ENCODE assay signal across 28 cellular contexts in genomic region chr20:48802216-48802615, GRCh38. TPM values are rescaled to one million over a fixed set of nuclear protein-coding genes. Genes with fewer than 3 reads are reported as not detected.
A peak's percentile ranks its signal among the peaks of the same experiment; 100 is the strongest.
DNase-seq lines count a peak whose midpoint lies in the region; ATAC-seq and TF ChIP-seq lines count a peak whose summit lies in the region.
"Had no signal": no experiment of that assay in that cellular context is flagged by ENCODE, and none has a peak within 500 bp of the region (broad histone marks: within the 10 kb centered on the region; RNA-seq: fewer than 3 reads in every experiment).

No MANE protein-coding gene starts in this region.

- peak overlapping the region; percentile 2 to 15 for H3K27ac Mint-ChIP-seq in activated naive CD4-positive, alpha-beta T cell treated with anti-CD3 and anti-CD28 coated beads, Interleukin-2, amount 50 U/mL, for 72 hours
- H3K27ac Mint-ChIP-seq in activated CD4-positive, alpha-beta memory T cell treated with anti-CD3 and anti-CD28 coated beads for 36 hours = peak overlapping the region; percentile 3
- no peak overlapping the region for H3K27ac Mint-ChIP-seq in endothelial cell (ENCODE audit: unreplicated experiment)
- H3K27ac Mint-ChIP-seq in stimulated activated effector memory CD8-positive, alpha-beta T cell treated with anti-CD3 and anti-CD28 coated beads, Interleukin-12 subunit alpha, Interleukin-12 subunit beta, amount 100 ng/mL, for 72 hours = peak overlapping the region; percentile 79
- no peak overlapping the region for H3K27ac Mint-ChIP-seq in activated CD8-positive, alpha-beta memory T cell treated with anti-CD3 and anti-CD28 coated beads, Interleukin-2, amount 10 ng/mL, durations not matched to agents 7 days and 5 days
- H3K27ac Mint-ChIP-seq: activated T-helper 2 cell treated with anti-CD3 and anti-CD28 coated beads, Interferon-gamma antibody, Interleukin-2, Interleukin-4, amounts not matched to agents 10 μg/mL and 5 μg/mL and 100 μg/mL, durations not matched to agents 14 hours and 24 hours and 36 hours; T-helper 1 cell treated with Interleukin-12 subunit alpha and Interleukin-12 subunit beta and Interleukin-4 antibody, amounts not matched to agents 30 μg/mL and 1 μg/mL, for 36 hours had no signal

- no peak overlapping the region for H3K4me3 Mint-ChIP-seq in activated CD4-positive, alpha-beta memory T cell treated with anti-CD3 and anti-CD28 coated beads for 36 hours
- H3K4me3 Mint-ChIP-seq in endothelial cell (ENCODE audit: unreplicated experiment) = peak overlapping the region; percentile 7
- H3K4me3 Mint-ChIP-seq in stimulated activated effector memory CD8-positive, alpha-beta T cell treated with anti-CD3 and anti-CD28 coated beads, Interleukin-12 subunit alpha, Interleukin-12 subunit beta, amount 100 ng/mL, for 72 hours = peak overlapping the region; percentile 7
- no peak overlapping the region for H3K4me3 Mint-ChIP-seq in activated CD8-positive, alpha-beta memory T cell treated with anti-CD3 and anti-CD28 coated beads, Interleukin-2, amount 10 ng/mL, durations not matched to agents 7 days and 5 days
- H3K4me3 Mint-ChIP-seq: T-helper 1 cell treated with Interleukin-12 subunit alpha and Interleukin-12 subunit beta and Interleukin-4 antibody, amounts not matched to agents 30 μg/mL and 1 μg/mL, for 36 hours had no signal

- peaks cover 77% of the 10 kb centered on the region for H3K4me1 Mint-ChIP-seq in activated CD4-positive, alpha-beta memory T cell treated with anti-CD3 and anti-CD28 coated beads for 36 hours (ENCODE audit: low read depth)
- peaks cover 69% of the 10 kb centered on the region for H3K4me1 Mint-ChIP-seq in endothelial cell (ENCODE audit: unreplicated experiment)
- peaks cover 92% of the 10 kb centered on the region for H3K4me1 Mint-ChIP-seq in stimulated activated effector memory CD8-positive, alpha-beta T cell treated with anti-CD3 and anti-CD28 coated beads, Interleukin-12 subunit alpha, Interleukin-12 subunit beta, amount 100 ng/mL, for 72 hours
- H3K4me1 Mint-ChIP-seq in activated CD8-positive, alpha-beta memory T cell treated with anti-CD3 and anti-CD28 coated beads, Interleukin-2, amount 10 ng/mL, durations not matched to agents 7 days and 5 days = peaks cover 50% of the 10 kb centered on the region

- peaks cover 0 to 12% of the 10 kb centered on the region in 2 donors for H3K9me3 Mint-ChIP-seq in activated naive CD4-positive, alpha-beta T cell treated with anti-CD3 and anti-CD28 coated beads, Interleukin-2, amount 50 U/mL, for 72 hours
- H3K9me3 Mint-ChIP-seq in activated CD4-positive, alpha-beta memory T cell treated with anti-CD3 and anti-CD28 coated beads for 36 hours = peaks cover 7% of the 10 kb centered on the region
- H3K9me3 Mint-ChIP-seq in endothelial cell (ENCODE audit: unreplicated experiment) = no peaks in the 10 kb centered on the region
- peaks cover 2% of the 10 kb centered on the region for H3K9me3 Mint-ChIP-seq in stimulated activated effector memory CD8-positive, alpha-beta T cell treated with anti-CD3 and anti-CD28 coated beads, Interleukin-12 subunit alpha, Interleukin-12 subunit beta, amount 100 ng/mL, for 72 hours
- H3K9me3 Mint-ChIP-seq in activated CD8-positive, alpha-beta memory T cell treated with anti-CD3 and anti-CD28 coated beads, Interleukin-2, amount 10 ng/mL, durations not matched to agents 7 days and 5 days (ENCODE audit: low read depth) = peaks cover 4% of the 10 kb centered on the region

- CTCF ChIA-PET in activated CD4-positive, alpha-beta memory T cell treated with anti-CD3 and anti-CD28 coated beads for 36 hours (lab: Charles Lee) = no interaction called here
- CTCF ChIA-PET in activated CD8-positive, alpha-beta memory T cell treated with anti-CD3 and anti-CD28 coated beads, Interleukin-2, amount 10 ng/mL, durations not matched to agents 7 days and 5 days (lab: Charles Lee) = no interaction called here

- POLR2A ChIA-PET in activated CD4-positive, alpha-beta memory T cell treated with anti-CD3 and anti-CD28 coated beads for 36 hours (lab: Charles Lee) = interaction anchor here (1.6 kb wide), 1 partner anchor 11 kb away, joined by 3 read pairs; no protein-coding TSS in a partner anchor

- no peaks in the 10 kb centered on the region for H3K27me3 Mint-ChIP-seq in activated CD4-positive, alpha-beta memory T cell treated with anti-CD3 and anti-CD28 coated beads for 36 hours
- H3K27me3 Mint-ChIP-seq in endothelial cell (ENCODE audit: unreplicated experiment) = peaks cover 15% of the 10 kb centered on the region
- no peaks in the 10 kb centered on the region for H3K27me3 Mint-ChIP-seq in activated CD8-positive, alpha-beta memory T cell treated with anti-CD3 and anti-CD28 coated beads, Interleukin-2, amount 10 ng/mL, durations not matched to agents 7 days and 5 days
- H3K27me3 Mint-ChIP-seq: naive thymus-derived CD4-positive, alpha-beta T cell had no signal

- H3K36me3 Mint-ChIP-seq in activated naive CD4-positive, alpha-beta T cell treated with anti-CD3 and anti-CD28 coated beads, Interleukin-2, amount 50 U/mL, for 72 hours = peaks cover 4 to 11% of the 10 kb centered on the region in 2 donors
- peaks cover 22% of the 10 kb centered on the region for H3K36me3 Mint-ChIP-seq in activated CD4-positive, alpha-beta memory T cell treated with anti-CD3 and anti-CD28 coated beads for 36 hours
- H3K36me3 Mint-ChIP-seq in endothelial cell (ENCODE audit: low read depth, unreplicated experiment) = peaks cover 42% of the 10 kb centered on the region
- peaks cover 13% of the 10 kb centered on the region for H3K36me3 Mint-ChIP-seq in stimulated activated effector memory CD8-positive, alpha-beta T cell treated with anti-CD3 and anti-CD28 coated beads, Interleukin-12 subunit alpha, Interleukin-12 subunit beta, amount 100 ng/mL, for 72 hours
- peaks cover 35% of the 10 kb centered on the region for H3K36me3 Mint-ChIP-seq in activated CD8-positive, alpha-beta memory T cell treated with anti-CD3 and anti-CD28 coated beads, Interleukin-2, amount 10 ng/mL, durations not matched to agents 7 days and 5 days

- intact Hi-C loops in activated CD4-positive, alpha-beta memory T cell treated with anti-CD3 and anti-CD28 coated beads for 36 hours (cut with micrococcal nuclease) = no loop called here

- no peak for DNase-seq in activated naive CD4-positive, alpha-beta T cell treated with anti-CD3 and anti-CD28 coated beads, Interleukin-2, amount 50 U/mL, for 72 hours (ENCODE audit: low spot score in 2 of 2)
- no peak for DNase-seq in activated naive CD4-positive, alpha-beta T cell treated with Interleukin-2 at 50 U/mL for 16 hours
- DNase-seq in activated CD4-positive, alpha-beta memory T cell treated with anti-CD3 and anti-CD28 coated beads for 36 hours = no peak
- DNase-seq in endothelial cell (ENCODE audit: low spot score) (no peak), middle frontal gyrus (ENCODE audit: extremely low spot score, low spot score) (no peak), NAMALWA (ENCODE audit: low spot score) (no peak)
- DNase-seq in stimulated activated effector memory CD8-positive, alpha-beta T cell treated with anti-CD3 and anti-CD28 coated beads, Interleukin-12 subunit alpha, Interleukin-12 subunit beta, amount 100 ng/mL, for 72 hours (ENCODE audit: low spot score in 2 of 2) = no peak
- no peak for DNase-seq in activated CD8-positive, alpha-beta memory T cell treated with anti-CD3 and anti-CD28 coated beads, Interleukin-2, amount 10 ng/mL, durations not matched to agents 7 days and 5 days
- DNase-seq: body of pancreas; Calu3; DMS79 treated with DMSO at 0.1 percent for 48 hours; dorsolateral prefrontal cortex; GF-D8; islet precursor cell; KG1; left ventricle myocardium superior; MM.1S; NCI-H1417; NCI-H2081 treated with DMSO at 0.1 percent for 48 hours; NCI-H774; retina; small intestine; stimulated activated CD4-positive, alpha-beta T cell treated with anti-CD3 and anti-CD28 coated beads, Interleukin-1b, Interleukin-23, amount 100 ng/mL, for 48 hours; trophoblast cell had no signal

- TF ChIP-seq CTCF in endothelial cell (IDR thresholded peaks at IDR 0.05; ENCODE audit: unreplicated experiment) = no peak

- ATAC-seq in activated naive CD4-positive, alpha-beta T cell treated with anti-CD3 and anti-CD28 coated beads, Interleukin-2, amount 50 U/mL, for 72 hours = no peak
- no peak for ATAC-seq in stimulated activated effector memory CD8-positive, alpha-beta T cell treated with anti-CD3 and anti-CD28 coated beads, Interleukin-12 subunit alpha, Interleukin-12 subunit beta, amount 100 ng/mL, for 72 hours
- ATAC-seq in activated CD8-positive, alpha-beta memory T cell treated with anti-CD3 and anti-CD28 coated beads, Interleukin-2, amount 10 ng/mL, durations not matched to agents 7 days and 5 days = no peak
- ATAC-seq: A549; body of pancreas; left ventricle myocardium superior; naive thymus-derived CD4-positive, alpha-beta T cell had no signal

RNA-seq across cellular contexts. Expression of gene PREX1, which starts 25.6 kb away (rescaled TPM):
- total RNA-seq in activated naive CD4-positive, alpha-beta T cell treated with anti-CD3 and anti-CD28 coated beads, Interleukin-2, amount 50 U/mL, for 72 hours = 10 to 100 TPM; 30.6 to 51.8 TPM
- 10 to 100 TPM; 91.5 to 92.8 TPM for total RNA-seq in activated CD4-positive, alpha-beta memory T cell treated with anti-CD3 and anti-CD28 coated beads for 36 hours
- 248 TPM for total RNA-seq in endothelial cell (ENCODE audit: unreplicated experiment)
- 100 to 1,000 TPM; 130 to 156 TPM for total RNA-seq in activated CD8-positive, alpha-beta memory T cell treated with anti-CD3 and anti-CD28 coated beads, Interleukin-2, amount 10 ng/mL, durations not matched to agents 7 days and 5 days

Comparison
In these comparisons a context has a peak if more than half of its experiments do, and no peak if none do; other contexts are left out.
1. H3K27ac Mint-ChIP-seq: peak in activated naive CD4-positive, alpha-beta T cell treated with anti-CD3 and anti-CD28 coated beads, Interleukin-2, amount 50 U/mL, for 72 hours (2 of 2), activated CD4-positive, alpha-beta memory T cell treated with anti-CD3 and anti-CD28 coated beads for 36 hours (single experiment) and stimulated activated effector memory CD8-positive, alpha-beta T cell treated with anti-CD3 and anti-CD28 coated beads, Interleukin-12 subunit alpha, Interleukin-12 subunit beta, amount 100 ng/mL, for 72 hours (single experiment); none in endothelial cell (single experiment) and activated CD8-positive, alpha-beta memory T cell treated with anti-CD3 and anti-CD28 coated beads, Interleukin-2, amount 10 ng/mL, durations not matched to agents 7 days and 5 days (single experiment).
2. H3K4me3 Mint-ChIP-seq: peak in endothelial cell (single experiment) and stimulated activated effector memory CD8-positive, alpha-beta T cell treated with anti-CD3 and anti-CD28 coated beads, Interleukin-12 subunit alpha, Interleukin-12 subunit beta, amount 100 ng/mL, for 72 hours (single experiment); none in activated CD4-positive, alpha-beta memory T cell treated with anti-CD3 and anti-CD28 coated beads for 36 hours (single experiment) and activated CD8-positive, alpha-beta memory T cell treated with anti-CD3 and anti-CD28 coated beads, Interleukin-2, amount 10 ng/mL, durations not matched to agents 7 days and 5 days (single experiment).